In the genomic region with DNA sequence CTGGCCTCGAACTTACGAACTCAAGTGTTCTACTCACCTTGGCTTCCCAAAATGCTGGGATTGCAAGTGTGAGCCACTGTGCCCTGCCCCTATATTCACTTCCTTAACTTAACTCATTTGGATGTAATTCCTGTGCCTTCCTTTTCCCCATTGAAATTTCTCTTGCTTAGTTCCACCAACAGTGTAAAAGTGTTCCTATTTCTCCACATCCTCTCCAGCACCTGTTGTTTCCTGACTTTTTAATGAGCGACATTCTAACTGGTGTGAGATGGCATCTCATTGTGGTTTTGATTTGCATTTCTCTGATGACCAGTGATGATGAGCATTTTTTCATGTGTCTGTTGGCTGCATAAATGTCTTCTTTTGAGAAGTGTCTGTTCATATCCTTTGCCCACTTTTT, we compare ENCODE assay signal across 7 cellular contexts. TPM values are rescaled to one million over a fixed set of nuclear protein-coding genes. Genes with fewer than 3 reads are reported as not detected.
DNase-seq lines count a peak whose midpoint lies in the region; ATAC-seq, FAIRE-seq and TF ChIP-seq lines count a peak whose summit lies in the region.
"Not testable (repeated sequence)": the region's sequence is repeated elsewhere in the genome, so short reads cannot be mapped to it uniquely, and the experiment has no call there.

No MANE protein-coding gene starts in this region.

- H3K36me3 ChIP-seq in HEK293 (ENCODE audit: control insufficient read depth in 2 of 2, insufficient read depth in 1 of 2, low read length in 2 of 2); astrocyte (ENCODE audit: insufficient read depth, low read length): not testable (repeated sequence)

- CTCF ChIA-PET in HEK293 (lab: Yijun Ruan, JAX); activated CD4-positive, alpha-beta T cell treated with anti-CD3 and anti-CD28 coated beads for 36 hours (lab: Charles Lee): not testable (repeated sequence)

- intact Hi-C loops in activated CD4-positive, alpha-beta T cell treated with anti-CD3 and anti-CD28 coated beads for 36 hours (cut with DNase I, micrococcal nuclease) = loop anchor here in 1 of 2 experiments (10.0 kb wide), 1 partner anchor 375 kb away; no protein-coding TSS in a partner anchor
- intact Hi-C loops in activated T-helper 1 cell treated with anti-CD3 and anti-CD28 coated beads, Interleukin-12 subunit alpha, Interleukin-12 subunit beta, Interleukin-2, Interleukin-4 antibody, amounts not matched to agents 30 ng/mL and 10 ng/mL and 1 ng/mL, durations not matched to agents 14 hours and 24 hours and 36 hours (cut with micrococcal nuclease) = loop anchor here (2.0 to 10.0 kb wide), 2 partner anchors 313 to 375 kb away; no protein-coding TSS in a partner anchor
- intact Hi-C loops in natural killer cell (cut with micrococcal nuclease) = loop anchor here (2.0 to 10.0 kb wide), 5 partner anchors 21 to 1445 kb away; partner anchors contain the start of genes IQGAP1 and SLCO3A1

- H3K27ac Mint-ChIP-seq in activated CD4-positive, alpha-beta T cell treated with anti-CD3 and anti-CD28 coated beads for 36 hours = peak overlapping the region; percentile 3
- peak overlapping the region; percentile 65 for H3K27ac Mint-ChIP-seq in activated T-helper 1 cell treated with anti-CD3 and anti-CD28 coated beads, Interleukin-12 subunit alpha, Interleukin-12 subunit beta, Interleukin-2, Interleukin-4 antibody, amounts not matched to agents 30 ng/mL and 10 ng/mL and 1 ng/mL, durations not matched to agents 14 hours and 24 hours and 36 hours
- H3K27ac Mint-ChIP-seq in astrocyte (ENCODE audit: unreplicated experiment) (peak overlapping the region; percentile 13), immature natural killer cell (peak overlapping the region; percentile 82 to 99 (median 92)), natural killer cell (peak overlapping the region; percentile 94 to 97)
- peak overlapping the region; percentile 53 for H3K27ac Mint-ChIP-seq in stimulated activated effector memory CD8-positive, alpha-beta T cell treated with anti-CD3 and anti-CD28 coated beads, Interleukin-12 subunit alpha, Interleukin-12 subunit beta, amount 100 ng/mL, for 72 hours

- FAIRE-seq in astrocyte (lab: Jason Lieb, UNC) = not testable (repeated sequence)

- H3K4me1 ChIP-seq in HEK293 (ENCODE audit: control insufficient read depth, insufficient read depth, low read length) = peaks cover 40% of the 10 kb centered on the region
- H3K4me1 ChIP-seq in astrocyte (ENCODE audit: insufficient read depth, low read length) = peaks cover 38% of the 10 kb centered on the region

- peaks cover 27% of the 10 kb centered on the region for H3K36me3 Mint-ChIP-seq in activated CD4-positive, alpha-beta T cell treated with anti-CD3 and anti-CD28 coated beads for 36 hours (ENCODE audit: low read depth)
- H3K36me3 Mint-ChIP-seq in activated T-helper 1 cell treated with anti-CD3 and anti-CD28 coated beads, Interleukin-12 subunit alpha, Interleukin-12 subunit beta, Interleukin-2, Interleukin-4 antibody, amounts not matched to agents 30 ng/mL and 10 ng/mL and 1 ng/mL, durations not matched to agents 14 hours and 24 hours and 36 hours (ENCODE audit: low read depth) = peaks cover 23% of the 10 kb centered on the region
- H3K36me3 Mint-ChIP-seq in astrocyte (ENCODE audit: low read depth, unreplicated experiment) (peaks cover 11% of the 10 kb centered on the region), immature natural killer cell (peaks cover 9 to 11% (median 9%) of the 10 kb centered on the region in 3 donors)
- not testable (repeated sequence) for H3K36me3 Mint-ChIP-seq in natural killer cell
- peaks cover 33% of the 10 kb centered on the region for H3K36me3 Mint-ChIP-seq in stimulated activated effector memory CD8-positive, alpha-beta T cell treated with anti-CD3 and anti-CD28 coated beads, Interleukin-12 subunit alpha, Interleukin-12 subunit beta, amount 100 ng/mL, for 72 hours

- not testable (repeated sequence) for H3K4me2 ChIP-seq in astrocyte (ENCODE audit: low read length)

- H3K9me3 ChIP-seq in HEK293 (ENCODE audit: control insufficient read depth, insufficient read depth, low read depth, low read length); astrocyte (ENCODE audit: insufficient read depth, low read depth, low read length): not testable (repeated sequence)

- not testable (repeated sequence) for H3K27ac ChIP-seq in HEK293 (ENCODE audit: extremely low read depth, low read depth, low read length); astrocyte (ENCODE audit: low read depth, low read length)

- peaks cover 63% of the 10 kb centered on the region for H4K20me1 ChIP-seq in astrocyte (ENCODE audit: insufficient read depth, low read length)

- not testable (repeated sequence) for H3K27me3 Mint-ChIP-seq in activated CD4-positive, alpha-beta T cell treated with anti-CD3 and anti-CD28 coated beads for 36 hours; activated T-helper 1 cell treated with anti-CD3 and anti-CD28 coated beads, Interleukin-12 subunit alpha, Interleukin-12 subunit beta, Interleukin-2, Interleukin-4 antibody, amounts not matched to agents 30 ng/mL and 10 ng/mL and 1 ng/mL, durations not matched to agents 14 hours and 24 hours and 36 hours (ENCODE audit: insufficient read depth); astrocyte (ENCODE audit: low read depth, unreplicated experiment); immature natural killer cell (ENCODE audit: low read depth in 3 of 3); natural killer cell (ENCODE audit: low read depth in 2 of 2)

- H3K79me2 ChIP-seq in astrocyte (ENCODE audit: insufficient read depth, low read length) = peaks cover 90% of the 10 kb centered on the region

- POLR2A ChIA-PET in HEK293 (lab: Yijun Ruan, JAX); activated CD4-positive, alpha-beta T cell treated with anti-CD3 and anti-CD28 coated beads for 36 hours (lab: Charles Lee): not testable (repeated sequence)

- H3K9me3 Mint-ChIP-seq in activated CD4-positive, alpha-beta T cell treated with anti-CD3 and anti-CD28 coated beads for 36 hours (ENCODE audit: low read depth); activated T-helper 1 cell treated with anti-CD3 and anti-CD28 coated beads, Interleukin-12 subunit alpha, Interleukin-12 subunit beta, Interleukin-2, Interleukin-4 antibody, amounts not matched to agents 30 ng/mL and 10 ng/mL and 1 ng/mL, durations not matched to agents 14 hours and 24 hours and 36 hours; astrocyte (ENCODE audit: unreplicated experiment); immature natural killer cell; natural killer cell; stimulated activated effector memory CD8-positive, alpha-beta T cell treated with anti-CD3 and anti-CD28 coated beads, Interleukin-12 subunit alpha, Interleukin-12 subunit beta, amount 100 ng/mL, for 72 hours: not testable (repeated sequence)

- H3K4me3 Mint-ChIP-seq in activated CD4-positive, alpha-beta T cell treated with anti-CD3 and anti-CD28 coated beads for 36 hours; activated T-helper 1 cell treated with anti-CD3 and anti-CD28 coated beads, Interleukin-12 subunit alpha, Interleukin-12 subunit beta, Interleukin-2, Interleukin-4 antibody, amounts not matched to agents 30 ng/mL and 10 ng/mL and 1 ng/mL, durations not matched to agents 14 hours and 24 hours and 36 hours: not testable (repeated sequence)
- H3K4me3 Mint-ChIP-seq in astrocyte (ENCODE audit: unreplicated experiment) (peak overlapping the region; percentile 2), immature natural killer cell (peak overlapping the region; percentile 76 to 82 (median 77)), natural killer cell (peak overlapping the region; percentile 83)
- H3K4me3 Mint-ChIP-seq in stimulated activated effector memory CD8-positive, alpha-beta T cell treated with anti-CD3 and anti-CD28 coated beads, Interleukin-12 subunit alpha, Interleukin-12 subunit beta, amount 100 ng/mL, for 72 hours = peak overlapping the region; percentile 47

- not testable (repeated sequence) for TF ChIP-seq CTCF in HEK293 (tag by site-specific recombination; IDR thresholded peaks at IDR 0.05); astrocyte (IDR thresholded peaks at IDR 0.05; ENCODE audit: insufficient read depth, low read depth, low read length); natural killer cell (IDR thresholded peaks at IDR 0.05)

- H3K4me1 Mint-ChIP-seq in activated CD4-positive, alpha-beta T cell treated with anti-CD3 and anti-CD28 coated beads for 36 hours = peaks cover 82% of the 10 kb centered on the region
- H3K4me1 Mint-ChIP-seq in activated T-helper 1 cell treated with anti-CD3 and anti-CD28 coated beads, Interleukin-12 subunit alpha, Interleukin-12 subunit beta, Interleukin-2, Interleukin-4 antibody, amounts not matched to agents 30 ng/mL and 10 ng/mL and 1 ng/mL, durations not matched to agents 14 hours and 24 hours and 36 hours (ENCODE audit: low read depth) = peaks cover 84% of the 10 kb centered on the region
- H3K4me1 Mint-ChIP-seq in astrocyte (ENCODE audit: low read depth, unreplicated experiment) = peaks cover 62% of the 10 kb centered on the region
- H3K4me1 Mint-ChIP-seq in immature natural killer cell = peaks cover 94 to 98% of the 10 kb centered on the region in 2 donors
- H3K4me1 Mint-ChIP-seq in natural killer cell = peaks cover 88 to 94% of the 10 kb centered on the region in 2 donors
- peaks cover 84% of the 10 kb centered on the region for H3K4me1 Mint-ChIP-seq in stimulated activated effector memory CD8-positive, alpha-beta T cell treated with anti-CD3 and anti-CD28 coated beads, Interleukin-12 subunit alpha, Interleukin-12 subunit beta, amount 100 ng/mL, for 72 hours

- not testable (repeated sequence) for DNase-seq in activated CD4-positive, alpha-beta T cell treated with anti-CD3 and anti-CD28 coated beads for 36 hours; activated T-helper 1 cell treated with anti-CD3 and anti-CD28 coated beads, Interleukin-12 subunit alpha, Interleukin-12 subunit beta, Interleukin-2, Interleukin-4 antibody, amounts not matched to agents 30 ng/mL and 10 ng/mL and 1 ng/mL, durations not matched to agents 14 hours and 24 hours and 36 hours (ENCODE audit: low spot score); astrocyte (ENCODE audit: low read depth); immature natural killer cell; natural killer cell; stimulated activated effector memory CD8-positive, alpha-beta T cell treated with anti-CD3 and anti-CD28 coated beads, Interleukin-12 subunit alpha, Interleukin-12 subunit beta, amount 100 ng/mL, for 72 hours (ENCODE audit: low spot score in 2 of 2)

- H3K27me3 ChIP-seq in astrocyte (ENCODE audit: insufficient read depth, low read length) = not testable (repeated sequence)

- not testable (repeated sequence) for H3K9ac ChIP-seq in astrocyte (ENCODE audit: low read length)

- H2AFZ ChIP-seq in astrocyte (ENCODE audit: low read depth, low read length) = not testable (repeated sequence)

- H3K4me3 ChIP-seq in HEK293 (ENCODE audit: low read depth, low read length); astrocyte (ENCODE audit: insufficient read depth, low read depth, low read length): not testable (repeated sequence)

- ATAC-seq in activated CD4-positive, alpha-beta T cell treated with anti-CD3 and anti-CD28 coated beads for 36 hours; natural killer cell; stimulated activated effector memory CD8-positive, alpha-beta T cell treated with anti-CD3 and anti-CD28 coated beads, Interleukin-12 subunit alpha, Interleukin-12 subunit beta, amount 100 ng/mL, for 72 hours: not testable (repeated sequence)

RNA-seq across cellular contexts. Expression of gene IQGAP1, which starts 21.5 kb away (rescaled TPM):
- total RNA-seq in activated CD4-positive, alpha-beta T cell treated with anti-CD3 and anti-CD28 coated beads for 36 hours = 100 to 1,000 TPM; 181 to 334 TPM
- 144 and 149 TPM in 2 replicates for total RNA-seq in activated T-helper 1 cell treated with anti-CD3 and anti-CD28 coated beads, Interleukin-12 subunit alpha, Interleukin-12 subunit beta, Interleukin-2, Interleukin-4 antibody, amounts not matched to agents 30 ng/mL and 10 ng/mL and 1 ng/mL, durations not matched to agents 14 hours and 24 hours and 36 hours
- 218 and 226 TPM in 2 replicates for total RNA-seq in astrocyte
- polyA plus RNA-seq in immature natural killer cell = 100 to 1,000 TPM; 179 to 346 (median 238) TPM
- total RNA-seq in natural killer cell = 100 to 1,000 TPM; 431 to 493 (median 446) TPM

RNA-seq across cellular contexts. Expression of gene ZNF774, which starts 57.5 kb away (rescaled TPM):
- 1 to 10 TPM; 1.5 to 2.0 TPM for total RNA-seq in activated CD4-positive, alpha-beta T cell treated with anti-CD3 and anti-CD28 coated beads for 36 hours
- 1.6 and 2.1 TPM in 2 replicates for total RNA-seq in activated T-helper 1 cell treated with anti-CD3 and anti-CD28 coated beads, Interleukin-12 subunit alpha, Interleukin-12 subunit beta, Interleukin-2, Interleukin-4 antibody, amounts not matched to agents 30 ng/mL and 10 ng/mL and 1 ng/mL, durations not matched to agents 14 hours and 24 hours and 36 hours
- total RNA-seq in astrocyte (1.2 and 3.3 TPM in 2 replicates), natural killer cell (under 1 TPM; 0.34 to 0.70 (median 0.47) TPM)
- polyA plus RNA-seq in immature natural killer cell = under 1 TPM in 1 of 3 donors, not detected in 2; 0.16 TPM

Comparison
In these comparisons a context has a peak if more than half of its experiments do, and no peak if none do; other contexts are left out.
1. H3K27ac Mint-ChIP-seq: peak in every context shown above with its lines; median percentile 96 in natural killer cell; 92 in immature natural killer cell; 65 in activated T-helper 1 cell treated with anti-CD3 and anti-CD28 coated beads, Interleukin-12 subunit alpha, Interleukin-12 subunit beta, Interleukin-2, Interleukin-4 antibody, amounts not matched to agents 30 ng/mL and 10 ng/mL and 1 ng/mL, durations not matched to agents 14 hours and 24 hours and 36 hours; 53 in stimulated activated effector memory CD8-positive, alpha-beta T cell treated with anti-CD3 and anti-CD28 coated beads, Interleukin-12 subunit alpha, Interleukin-12 subunit beta, amount 100 ng/mL, for 72 hours; 13 in astrocyte; 3 in activated CD4-positive, alpha-beta T cell treated with anti-CD3 and anti-CD28 coated beads for 36 hours.